ENCODE assay signal across 19 cellular contexts in the genomic region with DNA sequence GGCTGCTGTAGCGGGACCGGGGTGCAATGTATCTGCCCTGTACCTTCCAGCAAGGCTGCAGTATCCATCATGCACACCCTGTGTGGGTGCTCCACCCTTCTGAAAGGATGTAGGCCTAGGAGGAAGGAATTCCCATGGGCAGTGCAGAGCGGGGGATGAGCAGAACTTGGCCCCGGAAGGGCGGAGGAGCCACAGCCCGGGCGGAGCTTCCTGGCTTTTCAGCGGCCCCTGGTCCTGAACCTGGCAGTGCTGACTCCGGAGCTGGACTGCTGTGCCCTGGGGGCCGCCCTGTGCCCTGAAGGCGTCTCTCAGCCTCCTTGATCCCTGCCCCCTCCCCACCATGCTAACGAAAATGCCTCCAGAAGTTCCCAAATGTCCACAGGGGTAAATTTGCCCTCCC.
"Had no signal": no experiment of that assay in that cellular context is flagged by ENCODE, and none has a peak within 500 bp of the region (broad histone marks: within the 10 kb centered on the region; RNA-seq: fewer than 3 reads in every experiment).

No MANE protein-coding gene starts in this region.

- H3K27ac ChIP-seq: coronary artery, dorsolateral prefrontal cortex, esophagus muscularis mucosa, foreskin keratinocyte, gastroesophageal sphincter, heart left ventricle, hepatocyte, left lung, lower lobe of right lung had no signal

- H3K36me3 ChIP-seq: esophagus muscularis mucosa, gastroesophageal sphincter, heart left ventricle, left lung, lower lobe of right lung had no signal

- H3K4me3 ChIP-seq: coronary artery, dorsolateral prefrontal cortex, esophagus muscularis mucosa, gastroesophageal sphincter, heart left ventricle, hepatocyte, left lung, lower lobe of right lung had no signal

- H3K79me2 ChIP-seq: hepatocyte had no signal

- H2AFZ ChIP-seq: hepatocyte had no signal

- H3K9me3 ChIP-seq: esophagus muscularis mucosa, gastroesophageal sphincter, heart left ventricle, left lung, lower lobe of right lung had no signal

- H3K4me2 ChIP-seq: hepatocyte had no signal

- DNase-seq: dermis blood vessel endothelial cell; effector CD4-positive, alpha-beta T cell; effector memory CD4-positive, alpha-beta T cell; foreskin keratinocyte; heart left ventricle; hypothalamus; islet precursor cell; left cardiac atrium; left ventricle myocardium superior; lower lobe of right lung; mesendoderm; midbrain; naive thymus-derived CD4-positive, alpha-beta T cell had no signal

- H3K4me1 ChIP-seq: foreskin keratinocyte, left lung had no signal

- H3K27me3 ChIP-seq: foreskin keratinocyte, hepatocyte had no signal
